13 cellular contexts compared by ENCODE assay signal in genomic region chr3:197465996-197466549, GRCh38.
DNase-seq lines count a peak whose midpoint lies in the region; ATAC-seq and TF ChIP-seq lines count a peak whose summit lies in the region.
"Had no signal": no experiment of that assay in that cellular context is flagged by ENCODE, and none has a peak within 500 bp of the region (broad histone marks: within the 10 kb centered on the region; RNA-seq: fewer than 3 reads in every experiment).

No MANE protein-coding gene starts in this region.

- H3K27ac Mint-ChIP-seq in activated naive CD4-positive, alpha-beta T cell treated with anti-CD3 and anti-CD28 coated beads for 36 hours = no peak overlapping the region
- H3K27ac Mint-ChIP-seq in activated naive CD4-positive, alpha-beta T cell treated with anti-CD3 and anti-CD28 coated beads, Interleukin-2, amount 50 U/mL, for 72 hours = no peak overlapping the region
- H3K27ac Mint-ChIP-seq in glutamatergic neuron (ENCODE audit: unreplicated experiment) = peak overlapping the region; percentile 99
- H3K27ac Mint-ChIP-seq: nephron had no signal

- no peaks in the 10 kb centered on the region for H3K9me3 Mint-ChIP-seq in activated naive CD4-positive, alpha-beta T cell treated with anti-CD3 and anti-CD28 coated beads for 36 hours
- peaks cover 0 to 4% of the 10 kb centered on the region in 2 donors for H3K9me3 Mint-ChIP-seq in activated naive CD4-positive, alpha-beta T cell treated with anti-CD3 and anti-CD28 coated beads, Interleukin-2, amount 50 U/mL, for 72 hours
- H3K9me3 Mint-ChIP-seq in glutamatergic neuron (ENCODE audit: unreplicated experiment) = peaks cover 18% of the 10 kb centered on the region
- H3K9me3 Mint-ChIP-seq: nephron had no signal

- H3K27me3 Mint-ChIP-seq in activated naive CD4-positive, alpha-beta T cell treated with anti-CD3 and anti-CD28 coated beads for 36 hours (ENCODE audit: low read depth) = peaks cover 26% of the 10 kb centered on the region
- H3K27me3 Mint-ChIP-seq in glutamatergic neuron (ENCODE audit: unreplicated experiment) = peaks cover 11% of the 10 kb centered on the region

- no peak for TF ChIP-seq CTCF in glutamatergic neuron (IDR thresholded peaks at IDR 0.05; ENCODE audit: partially characterized antibody, unreplicated experiment)
- no peak for TF ChIP-seq CTCF in testis (IDR thresholded peaks at IDR 0.05)

- no peaks in the 10 kb centered on the region for H3K36me3 ChIP-seq in testis (ENCODE audit: low read depth, missing control alignments)
- H3K36me3 ChIP-seq: cardiac muscle cell, thyroid gland had no signal

- H3K4me3 ChIP-seq in testis = no peak overlapping the region
- H3K4me3 ChIP-seq: cardiac muscle cell, thyroid gland had no signal

- peaks cover 44% of the 10 kb centered on the region for H3K4me1 Mint-ChIP-seq in activated naive CD4-positive, alpha-beta T cell treated with anti-CD3 and anti-CD28 coated beads for 36 hours (ENCODE audit: low read depth)
- peaks cover 57% of the 10 kb centered on the region for H3K4me1 Mint-ChIP-seq in glutamatergic neuron (ENCODE audit: low read depth, unreplicated experiment)

- H3K27me3 ChIP-seq in testis = no peaks in the 10 kb centered on the region
- H3K27me3 ChIP-seq: cardiac muscle cell, thyroid gland had no signal

- 30 to 43% methylated on average over 3 of the region's 3 CpGs for WGBS in testis, 2 donors

- ATAC-seq in activated naive CD4-positive, alpha-beta T cell treated with anti-CD3 and anti-CD28 coated beads, Interleukin-2, amount 50 U/mL, for 72 hours = no peak
- no peak for ATAC-seq in HG02970 (IDR thresholded peaks at IDR 0.05; ENCODE audit: low FRiP score, unreplicated experiment)

- DNase-seq in activated naive CD4-positive, alpha-beta T cell treated with anti-CD3 and anti-CD28 coated beads for 36 hours = peak; percentile 57
- DNase-seq in activated naive CD4-positive, alpha-beta T cell treated with anti-CD3 and anti-CD28 coated beads, Interleukin-2, amount 50 U/mL, for 72 hours (ENCODE audit: low spot score in 2 of 2) = no peak
- DNase-seq in glutamatergic neuron (no peak), testis (no peak), NCI-H1436 (lab: John Stamatoyannopoulos, UW) (no peak), NCI-H2029 (lab: John Stamatoyannopoulos, UW) (no peak)
- DNase-seq: NCI-H2227 treated with DMSO at 0.1 percent for 48 hours; stimulated activated CD4-positive, alpha-beta T cell treated with anti-CD3 and anti-CD28 coated beads, Interleukin-4, amount 100 ng/mL, for 1 hour; thyroid gland had no signal

- CTCF ChIA-PET in activated naive CD4-positive, alpha-beta T cell treated with anti-CD3 and anti-CD28 coated beads for 36 hours (lab: Charles Lee) = interaction anchor here (0.6 to 2.1 kb wide), 2 partner anchors 64 to 209 kb away, joined by 5 to 6 read pairs; no protein-coding TSS in a partner anchor

- no peak for TF ChIP-seq POLR2A in testis (IDR thresholded peaks at IDR 0.05)

- H3K4me1 ChIP-seq in testis = peaks cover 47% of the 10 kb centered on the region

- no peak overlapping the region for H3K4me3 Mint-ChIP-seq in activated naive CD4-positive, alpha-beta T cell treated with anti-CD3 and anti-CD28 coated beads for 36 hours
- H3K4me3 Mint-ChIP-seq in glutamatergic neuron (ENCODE audit: unreplicated experiment) = peak overlapping the region; percentile 68
- H3K4me3 Mint-ChIP-seq: nephron had no signal

- no peaks in the 10 kb centered on the region for H3K9me3 ChIP-seq in testis
- H3K9me3 ChIP-seq: thyroid gland had no signal

- no peaks in the 10 kb centered on the region for H3K36me3 Mint-ChIP-seq in activated naive CD4-positive, alpha-beta T cell treated with anti-CD3 and anti-CD28 coated beads for 36 hours (ENCODE audit: low read depth)
- H3K36me3 Mint-ChIP-seq in activated naive CD4-positive, alpha-beta T cell treated with anti-CD3 and anti-CD28 coated beads, Interleukin-2, amount 50 U/mL, for 72 hours = no peaks in the 10 kb centered on the region
- no peaks in the 10 kb centered on the region for H3K36me3 Mint-ChIP-seq in glutamatergic neuron (ENCODE audit: unreplicated experiment)

- intact Hi-C loops in activated naive CD4-positive, alpha-beta T cell treated with anti-CD3 and anti-CD28 coated beads for 36 hours (cut with micrococcal nuclease) = no loop called here
- intact Hi-C loops in testis (cut with DNase I; ENCODE audit: low total_unique reads) = no loop called here

- peak overlapping the region; percentile 75 for H3K27ac ChIP-seq in angular gyrus (ENCODE audit: low read depth, low read length)
- H3K27ac ChIP-seq in testis = peak overlapping the region; percentile 35 to 70
